8 cellular contexts compared by ENCODE assay signal in genomic region chr2:85853499-85854165, GRCh38. TPM values are rescaled to one million over a fixed set of nuclear protein-coding genes. Genes with fewer than 3 reads are reported as not detected.
DNase-seq lines count a peak whose midpoint lies in the region; ATAC-seq, FAIRE-seq and TF ChIP-seq lines count a peak whose summit lies in the region.

No MANE protein-coding gene starts in this region.

- H3K27ac ChIP-seq in DOHH2 (ENCODE audit: low read depth, low read length) (no peak overlapping the region), HL-60 (replicated peaks) (peak overlapping the region; percentile 42), cingulate gyrus (ENCODE audit: low read depth, low read length) (peak overlapping the region; percentile 86)

- no peaks in the 10 kb centered on the region for H4K20me1 ChIP-seq in DOHH2 (ENCODE audit: control insufficient read depth, insufficient read depth, low read depth, low read length)

- H3K4me3 Mint-ChIP-seq in stimulated activated naive CD8-positive, alpha-beta T cell treated with anti-CD3 and anti-CD28 coated beads, Interleukin-15, amount 100 ng/mL, for 72 hours, result peak overlapping the region; percentile 85 to 89

- no peak for FAIRE-seq in GM12891 (lab: Jason Lieb, UNC)

- H3K27ac Mint-ChIP-seq in stimulated activated naive CD8-positive, alpha-beta T cell treated with anti-CD3 and anti-CD28 coated beads, Interleukin-15, amount 100 ng/mL, for 72 hours, result peak overlapping the region; percentile 96 to 98

- peaks cover 4% of the 10 kb centered on the region; the same call in 1 of the 2 replicates for H3K9me3 ChIP-seq in DOHH2 (ENCODE audit: control insufficient read depth, insufficient read depth, low read length)
- H3K9me3 ChIP-seq in MG63, result no peaks in the 10 kb centered on the region

- no peaks in the 10 kb centered on the region for H3K79me2 ChIP-seq in DOHH2 (ENCODE audit: control insufficient read depth, low read length)

- TF ChIP-seq POLR2A in GM12891 (IDR thresholded peaks at IDR 0.05; ENCODE audit: low read depth, low read length), result no peak

- DNase-seq in HL-60 (ENCODE audit: low read depth in 1 of 2, low spot score in 1 of 2) (peak in 1 of 2 experiments; percentile 14), MG63 (no peak), HuH-7 (ENCODE audit: low spot score) (no peak), GM12891 (ENCODE audit: insufficient read length, low spot score) (no peak)
- DNase-seq in stimulated activated naive CD8-positive, alpha-beta T cell treated with anti-CD3 and anti-CD28 coated beads, Interleukin-15, amount 100 ng/mL, for 72 hours, result peak in 1 of 2 donors; percentile 26

- no peaks in the 10 kb centered on the region for H3K9me2 ChIP-seq in DOHH2 (replicated peaks; ENCODE audit: control insufficient read depth, low read length)

- H3K4me1 Mint-ChIP-seq in stimulated activated naive CD8-positive, alpha-beta T cell treated with anti-CD3 and anti-CD28 coated beads, Interleukin-15, amount 100 ng/mL, for 72 hours, result peaks cover 73% of the 10 kb centered on the region

- TF ChIP-seq CTCF in DOHH2 (IDR thresholded peaks at IDR 0.05; ENCODE audit: low read depth, low read length, poor library complexity, severe bottlenecking), result no peak
- TF ChIP-seq CTCF in HL-60 (IDR thresholded peaks at IDR 0.05; ENCODE audit: insufficient read depth, low read length), result no peak

- H3K4me3 ChIP-seq in DOHH2 (ENCODE audit: low read length) (peak overlapping the region; percentile 37), HL-60 (replicated peaks; ENCODE audit: insufficient read depth, low read length) (no peak overlapping the region), MG63 (no peak overlapping the region)

- no peaks in the 10 kb centered on the region for H3K27me3 Mint-ChIP-seq in stimulated activated naive CD8-positive, alpha-beta T cell treated with anti-CD3 and anti-CD28 coated beads, Interleukin-15, amount 100 ng/mL, for 72 hours

- H3K4me1 ChIP-seq in DOHH2 (ENCODE audit: control insufficient read depth, low read length), result peaks cover 18% of the 10 kb centered on the region

- peak overlapping the region; percentile 54 for H3K4me2 ChIP-seq in DOHH2 (ENCODE audit: low read length)

- peaks cover 10 to 15% of the 10 kb centered on the region in 2 donors for H3K9me3 Mint-ChIP-seq in stimulated activated naive CD8-positive, alpha-beta T cell treated with anti-CD3 and anti-CD28 coated beads, Interleukin-15, amount 100 ng/mL, for 72 hours

- no peaks in the 10 kb centered on the region for H3K36me3 ChIP-seq in DOHH2 (ENCODE audit: control insufficient read depth, low read length)
- H3K36me3 ChIP-seq in MG63, result no peaks in the 10 kb centered on the region

- ATAC-seq in GM21360 (IDR thresholded peaks at IDR 0.05; ENCODE audit: unreplicated experiment), result peak; percentile 40
- peak; percentile 55 for ATAC-seq in stimulated activated naive CD8-positive, alpha-beta T cell treated with anti-CD3 and anti-CD28 coated beads, Interleukin-15, amount 100 ng/mL, for 72 hours

- no peaks in the 10 kb centered on the region for H3K27me3 ChIP-seq in DOHH2 (ENCODE audit: control insufficient read depth, low read length)
- no peaks in the 10 kb centered on the region for H3K27me3 ChIP-seq in HL-60 (ENCODE audit: insufficient read depth, poor library complexity, severe bottlenecking)
- no peaks in the 10 kb centered on the region for H3K27me3 ChIP-seq in MG63

- H3F3A ChIP-seq in DOHH2 (ENCODE audit: control insufficient read depth, insufficient read depth), result no peaks in the 10 kb centered on the region

TF ChIP-seq in GM12891, 5 proteins besides CTCF, POLR2A, EP300 and RAD21:
- TF ChIP-seq POLR2AphosphoS5 (IDR thresholded peaks at IDR 0.05; ENCODE audit: low read depth, low read length) (no peak), TAF1 (IDR thresholded peaks at IDR 0.05; ENCODE audit: low read depth, low read length) (no peak), POU2F2 (IDR thresholded peaks at IDR 0.05; ENCODE audit: low read depth, low read length) (no peak), SPI1 (IDR thresholded peaks at IDR 0.05; ENCODE audit: low read depth, low read length) (no peak), PAX5 (IDR thresholded peaks at IDR 0.05; ENCODE audit: insufficient read depth, low read length, severe bottlenecking) (no peak)
TF ChIP-seq in GM12891: peak in this region for 0.

RNA-seq across cellular contexts. Expression of gene ST3GAL5, which starts 35.2 kb away (rescaled TPM):
- 2.1 and 10.0 TPM in 2 replicates for total RNA-seq in MG63 (2014; rRNA removed; shearing (Covaris generic); ENCODE audit: low replicate concordance)
- 3.6 TPM for polyA plus RNA-seq in GM12891 (2012; ENCODE audit: low read depth, missing spikeins)
